18 cellular contexts compared by ENCODE assay signal in the genomic region with DNA sequence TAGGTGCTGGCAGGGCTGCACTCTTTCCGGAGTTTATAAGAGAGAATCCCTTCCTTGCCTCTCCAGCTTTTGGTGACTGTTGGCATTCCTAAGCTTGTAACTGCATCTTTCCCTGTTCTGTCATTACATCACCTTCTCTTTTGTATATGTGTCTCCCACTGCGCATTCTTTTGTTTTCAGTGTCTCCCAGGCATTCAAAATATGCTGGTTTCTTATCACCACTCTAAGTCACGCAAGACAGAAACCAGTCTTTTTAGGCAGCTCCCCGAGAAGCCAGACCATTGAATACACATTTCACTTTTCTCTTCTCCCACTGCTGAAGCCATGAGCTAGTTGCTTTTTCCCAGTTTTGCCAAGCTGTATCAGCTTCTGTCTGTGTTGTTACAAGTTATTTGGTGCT.
A peak's percentile ranks its signal among the peaks of the same experiment; 100 is the strongest.
DNase-seq lines count a peak whose midpoint lies in the region.
"Had no signal": no experiment of that assay in that cellular context is flagged by ENCODE, and none has a peak within 500 bp of the region (broad histone marks: within the 10 kb centered on the region; RNA-seq: fewer than 3 reads in every experiment).

No MANE protein-coding gene starts in this region.

- no peak overlapping the region for H3K14ac ChIP-seq in trophoblast cell (ENCODE audit: low read length)

- no peaks in the 10 kb centered on the region for H3K27me3 ChIP-seq in trophoblast cell (ENCODE audit: insufficient read depth, low read length)
- no peaks in the 10 kb centered on the region for H3K27me3 ChIP-seq in MG63

- no peak overlapping the region for H3K4me3 ChIP-seq in trophoblast cell (ENCODE audit: low read depth, low read length)
- no peak overlapping the region for H3K4me3 ChIP-seq in MG63
- H3K4me3 ChIP-seq: mucosa of descending colon had no signal

- peak overlapping the region; percentile 68 for H3K27ac ChIP-seq in trophoblast cell (ENCODE audit: low read depth, low read length)
- H3K27ac ChIP-seq: RWPE1 had no signal

- no peak overlapping the region for H3K4ac ChIP-seq in trophoblast cell (ENCODE audit: low read depth, low read length)

- no peaks in the 10 kb centered on the region for H3K79me1 ChIP-seq in trophoblast cell (ENCODE audit: low read length)

- H4K12ac ChIP-seq in trophoblast cell (ENCODE audit: low read depth, low read length) = no peak overlapping the region

- no peak overlapping the region for H2BK5ac ChIP-seq in trophoblast cell (ENCODE audit: low read depth, low read length, poor library complexity)

- H3K9ac ChIP-seq in trophoblast cell (ENCODE audit: low read length) = no peak overlapping the region

- no peaks in the 10 kb centered on the region for H3K79me2 ChIP-seq in trophoblast cell (ENCODE audit: control insufficient read depth, insufficient read depth, low read length, poor library complexity)

- peak overlapping the region; percentile 7 for H3K4me2 ChIP-seq in trophoblast cell (ENCODE audit: low read length)

- no peak overlapping the region for H4K8ac ChIP-seq in trophoblast cell (ENCODE audit: low read depth, low read length)

- H3K4me1 ChIP-seq in trophoblast cell (ENCODE audit: control insufficient read depth in 1 of 2, insufficient read depth in 2 of 2, low read length in 2 of 2) = no peaks in the 10 kb centered on the region

- no CpG with 5 or more reads among the region's 4 CpGs for WGBS in trophoblast cell (ENCODE audit: extremely low coverage, insufficient coverage, insufficient read length)

- no peak overlapping the region for H3K23ac ChIP-seq in trophoblast cell (ENCODE audit: low read length)

- H3K18ac ChIP-seq in trophoblast cell (ENCODE audit: low read length) = no peak overlapping the region

- no peak overlapping the region for H2BK120ac ChIP-seq in trophoblast cell (ENCODE audit: insufficient read depth, low read length, poor library complexity)

- no peak overlapping the region for H2AK5ac ChIP-seq in trophoblast cell (ENCODE audit: low read length)

- no peak overlapping the region for H2AFZ ChIP-seq in trophoblast cell (ENCODE audit: insufficient read depth, low read length, poor library complexity)

- H3K9me3 ChIP-seq in trophoblast cell (ENCODE audit: insufficient read depth, low read depth, low read length) (no peaks in the 10 kb centered on the region), MG63 (no peaks in the 10 kb centered on the region)
- H3K9me3 ChIP-seq: mucosa of descending colon had no signal

- no peak overlapping the region for H4K91ac ChIP-seq in trophoblast cell (ENCODE audit: low read depth, low read length)

- H2BK12ac ChIP-seq in trophoblast cell (ENCODE audit: low read length) = no peak overlapping the region

- DNase-seq in H4 (ENCODE audit: low spot score) (peak; percentile 30), amniotic epithelial cell (ENCODE audit: low read depth) (peak; percentile 18), iPS DF 4.7 (ENCODE audit: extremely low read depth, low spot score) (peak; percentile 64), trophoblast cell (peak; percentile 3 to 57), HuH-7 (ENCODE audit: low spot score) (no peak), MG63 (no peak), nucleus accumbens (lab: John Stamatoyannopoulos, UW) (no peak), NK-92 (lab: John Stamatoyannopoulos, UW; ENCODE audit: unreplicated experiment) (no peak)
- DNase-seq: activated CD4-positive, alpha-beta T cell treated with anti-CD3 and anti-CD28 coated beads for 1 hour; activated CD8-positive, alpha-beta memory T cell treated with anti-CD3 and anti-CD28 coated beads, Interleukin-2, amount 50 U/mL, for 4 hours; activated naive CD4-positive, alpha-beta T cell; CD4-positive, CD25-positive, alpha-beta regulatory T cell; mucosa of descending colon; MV-4-11; NCI-H2107; NCI-H82; T-helper 17 cell had no signal

- H3K36me3 ChIP-seq in trophoblast cell (ENCODE audit: control insufficient read depth in 1 of 2, insufficient read depth in 2 of 2, low read length in 2 of 2) (no peaks in the 10 kb centered on the region), MG63 (no peaks in the 10 kb centered on the region)

Comparison
In these comparisons a context has a peak if more than half of its experiments do, and no peak if none do; other contexts are left out.
1. DNase-seq: peak in H4 (single experiment), amniotic epithelial cell (single experiment), iPS DF 4.7 (single experiment) and trophoblast cell (2 of 2); none in HuH-7 (single experiment), MG63 (single experiment), nucleus accumbens (0 of 56) and NK-92 (single experiment).